8 cellular contexts compared by ENCODE assay signal in the genomic region with DNA sequence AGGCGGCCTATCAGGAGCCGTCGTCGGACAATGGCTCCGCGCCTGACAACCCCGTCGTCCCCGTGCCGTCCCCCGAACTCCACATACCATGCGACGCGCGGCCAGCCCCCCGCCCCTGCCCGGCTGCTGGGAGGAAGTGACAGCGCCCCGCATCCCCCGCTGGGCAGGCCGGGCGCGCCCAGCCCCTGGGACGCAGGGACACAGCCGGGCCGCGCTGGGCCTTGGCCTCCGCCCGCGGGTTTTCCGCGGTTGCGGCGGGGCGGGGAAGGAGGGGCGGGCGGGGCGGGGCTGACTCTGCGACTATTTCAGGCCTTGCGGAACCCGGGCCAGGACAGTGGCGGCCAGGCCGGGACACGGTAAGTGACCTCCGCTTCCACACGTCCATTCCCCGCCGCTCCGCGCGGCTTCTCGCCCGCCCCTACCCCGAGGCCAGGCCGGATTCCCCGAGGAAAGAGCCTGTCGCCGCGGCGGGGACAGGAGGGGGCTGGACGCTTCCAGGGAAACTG. TPM values are rescaled to one million over a fixed set of nuclear protein-coding genes. Genes with fewer than 3 reads are reported as not detected.
DNase-seq lines count a peak whose midpoint lies in the region; ATAC-seq, FAIRE-seq and TF ChIP-seq lines count a peak whose summit lies in the region.

A gene with protein sequence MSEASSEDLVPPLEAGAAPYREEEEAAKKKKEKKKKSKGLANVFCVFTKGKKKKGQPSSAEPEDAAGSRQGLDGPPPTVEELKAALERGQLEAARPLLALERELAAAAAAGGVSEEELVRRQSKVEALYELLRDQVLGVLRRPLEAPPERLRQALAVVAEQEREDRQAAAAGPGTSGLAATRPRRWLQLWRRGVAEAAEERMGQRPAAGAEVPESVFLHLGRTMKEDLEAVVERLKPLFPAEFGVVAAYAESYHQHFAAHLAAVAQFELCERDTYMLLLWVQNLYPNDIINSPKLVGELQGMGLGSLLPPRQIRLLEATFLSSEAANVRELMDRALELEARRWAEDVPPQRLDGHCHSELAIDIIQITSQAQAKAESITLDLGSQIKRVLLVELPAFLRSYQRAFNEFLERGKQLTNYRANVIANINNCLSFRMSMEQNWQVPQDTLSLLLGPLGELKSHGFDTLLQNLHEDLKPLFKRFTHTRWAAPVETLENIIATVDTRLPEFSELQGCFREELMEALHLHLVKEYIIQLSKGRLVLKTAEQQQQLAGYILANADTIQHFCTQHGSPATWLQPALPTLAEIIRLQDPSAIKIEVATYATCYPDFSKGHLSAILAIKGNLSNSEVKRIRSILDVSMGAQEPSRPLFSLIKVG (plus strand): TSS at position 334 of the 506 bp plus-strand sequence. CDS start 2,997 bp downstream, outside the sequence.

- no peak for FAIRE-seq in pancreas (lab: Jason Lieb, UNC)

- 7% methylated on average over 17 to 61 of the region's 61 CpGs for WGBS in pancreas, 2 donors

- peak; percentile 59 for TF ChIP-seq POLR2A in GM18526 (IDR thresholded peaks at IDR 0.05; ENCODE audit: extremely low read depth, insufficient read length)

- H3K36me3 ChIP-seq in pancreas, result no peaks in the 10 kb centered on the region

- no peaks in the 10 kb centered on the region for H3K9me3 ChIP-seq in pancreas

- intact Hi-C loops in pancreas (cut with DNase I), result no loop called here

- peaks cover 4 to 32% (median 7%) of the 10 kb centered on the region in 3 donors for H3K4me1 ChIP-seq in pancreas

- H3K27ac ChIP-seq in pancreas, result peak within 1 kb of the TSS; percentile 46 to 90 (median 84)

- ATAC-seq in pancreas (peak in 3 of 4 donors; percentile 11 to 22 (median 17)), HG02840 (IDR thresholded peaks at IDR 0.05; ENCODE audit: low FRiP score, unreplicated experiment) (no peak), GM18870 (IDR thresholded peaks at IDR 0.05; ENCODE audit: unreplicated experiment) (no peak)

- H3K4me3 ChIP-seq in pancreas, result peak within 1 kb of the TSS; percentile 16 to 59 (median 30)

- no peak for TF ChIP-seq CTCF in pancreas (IDR thresholded peaks at IDR 0.05)

- DNase-seq in RPMI8226 (peak; percentile 52), globus pallidus (ENCODE audit: low spot score) (peak; percentile 16), pancreas (peak in 2 of 6 donors; percentile 40 to 45), DMS79 (lab: John Stamatoyannopoulos, UW) (no peak)
- no peak for DNase-seq in stimulated activated naive CD4-positive, alpha-beta T cell (lab: John Stamatoyannopoulos, UW)

- no peaks in the 10 kb centered on the region for H3K27me3 ChIP-seq in pancreas

RNA-seq across cellular contexts. Expression of the gene that starts here (rescaled TPM):
- 100 to 1,000 TPM in 1 of 6 donors, 10 to 100 TPM in 3, 1 to 10 TPM in 2; 7.0 to 188 (median 27.7) TPM for total RNA-seq in pancreas
- 100 to 1,000 TPM; 123 to 288 TPM for polyA plus RNA-seq in pancreas

Comparison
In these comparisons a context has a peak if more than half of its experiments do, and no peak if none do; other contexts are left out.
1. DNase-seq: peak in RPMI8226 (single experiment) and globus pallidus (single experiment); none in DMS79 (single experiment) and stimulated activated naive CD4-positive, alpha-beta T cell (0 of 6).
2. ATAC-seq: peak in pancreas (3 of 4); none in HG02840 (single experiment) and GM18870 (single experiment).